12 cellular contexts compared by ENCODE assay signal in the genomic region with DNA sequence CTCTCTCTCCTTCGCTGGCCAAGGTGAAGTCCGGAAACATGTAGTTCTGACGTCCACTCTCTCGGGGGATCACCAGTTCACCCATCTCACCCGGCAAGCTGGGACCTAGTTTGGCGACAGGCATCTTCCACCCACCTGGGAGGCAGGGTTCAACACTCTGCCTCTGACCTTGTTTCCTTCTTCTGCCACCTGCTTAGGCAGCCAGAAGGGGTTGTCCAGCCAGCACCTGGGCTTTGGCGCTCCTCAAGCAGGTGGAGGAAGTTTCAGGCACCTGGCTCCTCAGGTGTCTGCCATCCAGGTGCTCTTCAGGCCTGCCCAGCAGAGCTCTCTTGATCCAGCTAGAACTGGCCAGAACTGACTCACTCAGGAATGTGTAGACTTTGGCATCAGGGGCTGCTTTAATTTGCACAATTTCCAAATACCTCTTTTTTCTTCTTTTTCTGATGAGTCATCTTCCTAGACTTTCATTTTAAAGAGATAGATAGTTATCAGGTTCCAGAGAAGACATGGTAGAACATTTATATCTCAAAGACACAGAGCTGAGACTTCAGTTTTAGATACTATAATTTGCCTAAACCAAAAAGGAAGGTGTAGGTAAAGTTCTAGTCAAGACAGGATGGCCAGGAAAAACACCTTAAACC. TPM values are rescaled to one million over a fixed set of nuclear protein-coding genes. Genes with fewer than 3 reads are reported as not detected.
A peak's percentile ranks its signal among the peaks of the same experiment; 100 is the strongest.
DNase-seq lines count a peak whose midpoint lies in the region; ATAC-seq and TF ChIP-seq lines count a peak whose summit lies in the region.
"Not testable (repeated sequence)": the region's sequence is repeated elsewhere in the genome, so short reads cannot be mapped to it uniquely, and the experiment has no call there.
"Had no signal": no experiment of that assay in that cellular context is flagged by ENCODE, and none has a peak within 500 bp of the region (broad histone marks: within the 10 kb centered on the region; RNA-seq: fewer than 3 reads in every experiment).

No MANE protein-coding gene starts in this region.

- H4K91ac ChIP-seq in IMR-90 (ENCODE audit: insufficient read depth, low read depth, low read length): not testable (repeated sequence)

- H3K9me3 Mint-ChIP-seq in activated naive CD4-positive, alpha-beta T cell treated with anti-CD3 and anti-CD28 coated beads, Interleukin-2, amount 50 U/mL, for 24 hours: not testable (repeated sequence)

- CTCF ChIA-PET in IMR-90 (lab: Yijun Ruan, JAX); SK-N-SH (lab: Yijun Ruan, JAX): not testable (repeated sequence)

- not testable (repeated sequence) for H3K9me1 ChIP-seq in IMR-90 (ENCODE audit: insufficient read depth, low read length)

- not testable (repeated sequence) for H3K23ac ChIP-seq in IMR-90 (ENCODE audit: low read depth, low read length)

- H4K5ac ChIP-seq in IMR-90 (ENCODE audit: low read depth, low read length): not testable (repeated sequence)

- 0 out of 2 replicates have a peak overlapping the region, but pooled peaks have one; percentile 68 for H2BK120ac ChIP-seq in IMR-90 (ENCODE audit: low read depth, low read length)

- not testable (repeated sequence) for H2BK5ac ChIP-seq in IMR-90 (ENCODE audit: low read depth, low read length, poor library complexity, severe bottlenecking)

- H3K56ac ChIP-seq in IMR-90 (ENCODE audit: extremely low read depth, insufficient read depth, low read length): not testable (repeated sequence)

- not testable (repeated sequence) for H3K4me3 ChIP-seq in IMR-90 (ENCODE audit: insufficient read depth, low read depth, low read length); SK-N-SH (ENCODE audit: low read depth in 2 of 2, low read length in 1 of 2); thyroid gland (replicated peaks in 1 of 3)

- not testable (repeated sequence) for H3K4me1 ChIP-seq in IMR-90 (ENCODE audit: control insufficient read depth, insufficient read depth, low read length); SK-N-SH (ENCODE audit: control insufficient read depth in 1 of 2, insufficient read depth in 2 of 2, low read depth in 1 of 2, low read length in 1 of 2); thyroid gland

- H3K27ac ChIP-seq in IMR-90 (ENCODE audit: insufficient read depth, low read length): not testable (repeated sequence)
- H3K27ac ChIP-seq in SK-N-SH (ENCODE audit: low read depth in 2 of 2, low read length in 1 of 2): peak overlapping the region in 1 of 2 experiments; percentile 36; a peak in 1 of 4 replicates
- peak overlapping the region; percentile 16 for H3K27ac ChIP-seq in epithelial cell of prostate
- peak overlapping the region in 1 of 3 donors; percentile 39 for H3K27ac ChIP-seq in thyroid gland

- H3K4me3 Mint-ChIP-seq in activated naive CD4-positive, alpha-beta T cell treated with anti-CD3 and anti-CD28 coated beads, Interleukin-2, amount 50 U/mL, for 24 hours: not testable (repeated sequence)

- H3K9ac ChIP-seq in IMR-90 (ENCODE audit: low read depth, low read length); SK-N-SH: not testable (repeated sequence)

- not testable (repeated sequence) for H4K8ac ChIP-seq in IMR-90 (ENCODE audit: low read depth in 2 of 2, low read length in 2 of 2)

- not testable (repeated sequence) for H3K4me2 ChIP-seq in IMR-90 (ENCODE audit: low read depth, low read length); SK-N-SH

- H3K79me1 ChIP-seq in IMR-90 (ENCODE audit: low read depth in 1 of 2, low read length in 2 of 2): not testable (repeated sequence)

- not testable (repeated sequence) for H3K9me2 ChIP-seq in SK-N-SH

- H2AK5ac ChIP-seq in IMR-90 (ENCODE audit: low read depth, low read length): 0 out of 2 replicates have a peak overlapping the region, but pooled peaks have one; percentile 39

- H3K27me3 ChIP-seq in IMR-90 (ENCODE audit: control insufficient read depth, insufficient read depth, low read length); SK-N-SH (ENCODE audit: insufficient read depth); thyroid gland: not testable (repeated sequence)

- H3K36me3 Mint-ChIP-seq in activated naive CD4-positive, alpha-beta T cell treated with anti-CD3 and anti-CD28 coated beads, Interleukin-2, amount 50 U/mL, for 24 hours: not testable (repeated sequence)

- H3K36me3 ChIP-seq in IMR-90 (ENCODE audit: control insufficient read depth, insufficient read depth, low read length); SK-N-SH (replicated peaks in 1 of 2; ENCODE audit: control insufficient read depth in 1 of 2, insufficient read depth in 2 of 2, low read length in 1 of 2); thyroid gland: not testable (repeated sequence)

- H2BK20ac ChIP-seq in IMR-90 (ENCODE audit: low read depth, low read length): not testable (repeated sequence)

- H3K9me3 ChIP-seq in IMR-90 (ENCODE audit: control insufficient read depth, insufficient read depth, low read length); SK-N-SH; thyroid gland: not testable (repeated sequence)

- in situ Hi-C loops in IMR-90 (cut with MboI; ENCODE audit: low sequenced_read_pairs): not testable (repeated sequence)

- H3K79me2 ChIP-seq in SK-N-SH (ENCODE audit: insufficient read depth): not testable (repeated sequence)

- ATAC-seq in IMR-90 (ENCODE audit: low read depth): not testable (repeated sequence)

- not testable (repeated sequence) for H3K4ac ChIP-seq in IMR-90 (ENCODE audit: low read depth, low read length)

- H2BK15ac ChIP-seq in IMR-90 (ENCODE audit: low read depth, low read length): not testable (repeated sequence)

- not testable (repeated sequence) for H2AFZ ChIP-seq in IMR-90 (replicated peaks; ENCODE audit: low read length, poor library complexity); SK-N-SH (ENCODE audit: low read depth)

- not testable (repeated sequence) for H2AK9ac ChIP-seq in IMR-90 (replicated peaks; ENCODE audit: low read depth, low read length, poor library complexity)

- peak overlapping the region; percentile 41 for H3K27ac Mint-ChIP-seq in activated naive CD4-positive, alpha-beta T cell treated with anti-CD3 and anti-CD28 coated beads, Interleukin-2, amount 50 U/mL, for 24 hours

- no CpG with 5 or more reads among the region's 7 CpGs for WGBS in IMR-90 (ENCODE audit: extremely low coverage in 2 of 2, insufficient read length in 1 of 2), 2 experiments
- 90% methylated on average over 6 of the region's 7 CpGs for WGBS in SK-N-SH (ENCODE audit: low lambda C conversion rate)
- WGBS in thyroid gland, 2 donors: 85 to 87% methylated on average over 4 to 7 of the region's 7 CpGs

- H3K4me1 Mint-ChIP-seq in activated naive CD4-positive, alpha-beta T cell treated with anti-CD3 and anti-CD28 coated beads, Interleukin-2, amount 50 U/mL, for 24 hours: peaks cover 10% of the 10 kb centered on the region

- TF ChIP-seq RAD21 in IMR-90 (IDR thresholded peaks at IDR 0.05; ENCODE audit: low read length); SK-N-SH (IDR thresholded peaks at IDR 0.05; ENCODE audit: low read length): not testable (repeated sequence)

- not testable (repeated sequence) for TF ChIP-seq EP300 in SK-N-SH (IDR thresholded peaks at IDR 0.05; ENCODE audit: borderline replicate concordance in 1 of 2, low read depth in 1 of 2, low read length in 1 of 2)

- H3K18ac ChIP-seq in IMR-90 (ENCODE audit: low read depth, low read length): peak overlapping the region; percentile 61; the same call in 1 of the 2 replicates

- H4K20me1 ChIP-seq in IMR-90 (ENCODE audit: insufficient read depth, low read length); SK-N-SH (ENCODE audit: insufficient read depth): not testable (repeated sequence)

- TF ChIP-seq CTCF in IMR-90 (conservative IDR thresholded peaks at IDR 0.05; ENCODE audit: low read depth, low read length); SK-N-SH (IDR thresholded peaks at IDR 0.05); thyroid gland (IDR thresholded peaks at IDR 0.05): not testable (repeated sequence)

- not testable (repeated sequence) for H3F3A ChIP-seq in SK-N-SH (replicated peaks; ENCODE audit: insufficient read depth)

- dilution Hi-C loops in IMR-90 (cut with HindIII; ENCODE audit: low sequenced_read_pairs, unreplicated experiment): not testable (repeated sequence)

- not testable (repeated sequence) for H3K14ac ChIP-seq in IMR-90 (replicated peaks; ENCODE audit: low read depth, low read length)

- POLR2A ChIA-PET in IMR-90 (lab: Charles Lee; ENCODE audit: unreplicated experiment); SK-N-SH (lab: Yijun Ruan, JAX): not testable (repeated sequence)

- BruUV-seq in IMR-90 (replicated peaks; lab: Mats Ljungman, UMichigan): not testable (repeated sequence)

- DNase-seq in DMS53 (lab: John Stamatoyannopoulos, UW) (peak; percentile 23), OCI-M1 (lab: John Stamatoyannopoulos, UW) (peak; percentile 66), thyroid gland (peak; percentile 20 to 55)
- DNase-seq in IMR-90; SK-N-SH; epithelial cell of prostate (ENCODE audit: low read depth, low spot score): not testable (repeated sequence)

- H3K27me3 Mint-ChIP-seq in activated naive CD4-positive, alpha-beta T cell treated with anti-CD3 and anti-CD28 coated beads, Interleukin-2, amount 50 U/mL, for 24 hours: not testable (repeated sequence)

- TF ChIP-seq POLR2A in IMR-90 (IDR thresholded peaks at IDR 0.05; ENCODE audit: low read depth, low read length); thyroid gland (IDR thresholded peaks at IDR 0.05): not testable (repeated sequence)

- intact Hi-C loops in IMR-90 (cut with micrococcal nuclease); thyroid gland (cut with DNase I): not testable (repeated sequence)

TF ChIP-seq in IMR-90, 13 proteins besides CTCF, POLR2A, EP300 and RAD21:
- peak; percentile 37; the same call in 1 of the 2 replicates for TF ChIP-seq NFE2L2 (IDR thresholded peaks at IDR 0.05; ENCODE audit: low read depth, low read length)
TF ChIP-seq in IMR-90: peak in this region for 1; not testable (repeated sequence) for 12.

TF ChIP-seq in SK-N-SH, 30 proteins besides CTCF, POLR2A, EP300 and RAD21:
- TF ChIP-seq FOSL2 (IDR thresholded peaks at IDR 0.05; ENCODE audit: borderline replicate concordance, low read depth) (peak; percentile 9; the same call in 1 of the 2 replicates), TCF12 (IDR thresholded peaks at IDR 0.05) (0 out of 2 replicates have a peak, but pooled peaks have one; percentile 5)

RNA-seq across cellular contexts. Expression of a gene that starts 25.6 kb away (rescaled TPM):
- total RNA-seq in IMR-90 (2012; rRNA removed) (not detected in 2 replicates), thyroid gland (not detected)
- polyA plus RNA-seq in IMR-90 (2012; rRNA removed) (not detected in 2 replicates), SK-N-SH (2012; rRNA removed) (not detected in 2 replicates)
- polyA plus RNA-seq in IMR-90 (2012; cell fraction: cytosol; rRNA removed): not detected in 2 replicates
- not detected in 2 replicates for polyA plus RNA-seq in IMR-90 (2012; cell fraction: nucleus; rRNA removed; ENCODE audit: low replicate concordance)
- not detected in 2 replicates for polyA plus RNA-seq in SK-N-SH (2012; cell fraction: cytosol; rRNA removed)
- polyA plus RNA-seq in SK-N-SH (2012; cell fraction: nucleus; rRNA removed): not detected in 2 replicates
- total RNA-seq: A172; B cell; CD4-positive, alpha-beta T cell; H9; HT1080 had no signal
